Comparison of ENCODE assay signal across 20 cellular contexts in genomic region chr11:48134221-48134922, GRCh38.
"Had no signal": no experiment of that assay in that cellular context is flagged by ENCODE, and none has a peak within 500 bp of the region (broad histone marks: within the 10 kb centered on the region; RNA-seq: fewer than 3 reads in every experiment).

No MANE protein-coding gene starts in this region.

- H3K9me3 Mint-ChIP-seq: effector memory CD8-positive, alpha-beta T cell; naive thymus-derived CD4-positive, alpha-beta T cell; nephron progenitor cell had no signal

- H3K27me3 Mint-ChIP-seq: effector memory CD8-positive, alpha-beta T cell; naive thymus-derived CD4-positive, alpha-beta T cell; progenitor cell of endocrine pancreas had no signal

- H3K4me3 Mint-ChIP-seq: effector memory CD8-positive, alpha-beta T cell; naive thymus-derived CD4-positive, alpha-beta T cell; nephron progenitor cell had no signal

- ATAC-seq: effector memory CD8-positive, alpha-beta T cell; left lobe of liver; naive thymus-derived CD4-positive, alpha-beta T cell; pancreas; right cardiac atrium had no signal

- H3K27ac ChIP-seq: dorsolateral prefrontal cortex, epithelial cell of prostate, esophagus muscularis mucosa, pancreas, stomach, thoracic aorta, transverse colon had no signal

- H3K4me1 ChIP-seq: esophagus muscularis mucosa, pancreas, stomach had no signal

- H3K4me3 ChIP-seq: dorsolateral prefrontal cortex, esophagus muscularis mucosa, pancreas, stomach, thoracic aorta, transverse colon had no signal

- H3K27me3 ChIP-seq: dorsolateral prefrontal cortex, esophagus muscularis mucosa, pancreas, stomach, transverse colon had no signal

- H3K36me3 ChIP-seq: thoracic aorta, transverse colon had no signal

- DNase-seq: cortex of kidney; dorsolateral prefrontal cortex; effector memory CD8-positive, alpha-beta T cell; islet precursor cell; mammary epithelial cell; naive thymus-derived CD4-positive, alpha-beta T cell; nephron progenitor cell; pancreas; right cardiac atrium; small intestine; stimulated activated CD4-positive, alpha-beta T cell treated with anti-CD3 and anti-CD28 coated beads, Interleukin-12 subunit alpha, Interleukin-12 subunit beta, amount 100 ng/mL, for 4 hours; stimulated activated naive CD4-positive, alpha-beta T cell; stomach; substantia nigra; transverse colon had no signal

- H3K9me3 ChIP-seq: esophagus muscularis mucosa, pancreas, stomach, thoracic aorta, transverse colon had no signal

- H3K27ac Mint-ChIP-seq: effector memory CD8-positive, alpha-beta T cell; nephron progenitor cell; progenitor cell of endocrine pancreas had no signal
